8 cellular contexts compared by ENCODE assay signal in the genomic region with DNA sequence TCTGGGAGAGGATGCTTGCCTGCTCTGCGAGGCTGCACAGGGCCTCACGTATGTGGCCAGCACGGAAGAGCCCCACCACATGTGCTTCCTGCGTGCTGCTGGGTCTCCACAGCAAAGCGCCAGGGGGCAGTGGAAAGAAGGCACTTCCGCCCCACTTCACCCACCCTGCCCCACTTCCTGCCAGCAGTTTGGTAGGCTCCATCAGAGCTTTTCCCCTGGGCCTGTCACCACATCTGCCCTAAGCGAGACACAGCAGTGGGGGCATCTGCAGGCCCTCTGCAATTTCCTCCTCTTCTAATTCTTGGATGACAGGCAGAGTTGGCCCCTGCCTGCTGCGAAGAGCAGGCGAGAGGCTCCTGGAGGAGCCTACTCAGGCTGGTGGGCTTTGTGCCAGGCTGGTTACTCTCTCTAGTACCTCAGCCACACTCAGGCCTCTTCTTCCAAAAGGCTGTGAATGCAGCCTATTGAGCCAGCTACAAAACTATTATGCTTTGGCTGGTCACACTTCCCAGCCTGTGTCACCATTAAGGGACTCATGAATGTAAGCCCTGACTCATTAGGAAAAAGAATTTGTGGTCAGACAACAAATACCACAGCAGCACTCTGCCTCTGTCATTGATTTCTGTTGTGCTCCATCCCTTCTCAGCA. TPM values are rescaled to one million over a fixed set of nuclear protein-coding genes. Genes with fewer than 3 reads are reported as not detected.
A peak's percentile ranks its signal among the peaks of the same experiment; 100 is the strongest.
DNase-seq lines count a peak whose midpoint lies in the region; ATAC-seq and TF ChIP-seq lines count a peak whose summit lies in the region.

No MANE protein-coding gene starts in this region.

- no peaks in the 10 kb centered on the region for H3K9me3 Mint-ChIP-seq in activated T-cell treated with anti-CD3 and anti-CD28 coated beads, Interleukin-2, amount 50 U/mL, for 24 hours

- H3K36me3 Mint-ChIP-seq in activated T-cell treated with anti-CD3 and anti-CD28 coated beads, Interleukin-2, amount 50 U/mL, for 24 hours (ENCODE audit: low read depth), result no peaks in the 10 kb centered on the region

- no peak for TF ChIP-seq POLR2A in GM18505 (IDR thresholded peaks at IDR 0.05; ENCODE audit: borderline replicate concordance, extremely low read depth, insufficient read depth, insufficient read length)

- peak overlapping the region; percentile 97 for H3K27ac Mint-ChIP-seq in activated T-cell treated with anti-CD3 and anti-CD28 coated beads, Interleukin-2, amount 50 U/mL, for 24 hours

- H3K27me3 Mint-ChIP-seq in activated T-cell treated with anti-CD3 and anti-CD28 coated beads, Interleukin-2, amount 50 U/mL, for 24 hours, result no peaks in the 10 kb centered on the region

- DNase-seq in NK-92 (lab: John Stamatoyannopoulos, UW; ENCODE audit: unreplicated experiment), result peak; percentile 39
- DNase-seq in activated T-cell treated with anti-CD3 and anti-CD28 coated beads, Interleukin-2, amount 50 U/mL, for 24 hours, result peak; percentile 83
- peak; percentile 43 to 63 for DNase-seq in left colon
- DNase-seq in stimulated activated CD8-positive, alpha-beta memory T cell treated with anti-CD3 and anti-CD28 coated beads, Interleukin-7, amount 100 ng/mL, for 1 hour (ENCODE audit: low read depth in 2 of 2), result peak; percentile 66 to 67
- no peak for DNase-seq in hepatic stellate cell (ENCODE audit: low spot score)
- no peak for DNase-seq in middle frontal gyrus (ENCODE audit: extremely low spot score, low spot score)

- H3K4me3 Mint-ChIP-seq in activated T-cell treated with anti-CD3 and anti-CD28 coated beads, Interleukin-2, amount 50 U/mL, for 24 hours, result peak overlapping the region; percentile 61

- intact Hi-C loops in left colon (cut with DNase I, micrococcal nuclease), result no loop called here

- ATAC-seq in GM18505 (IDR thresholded peaks at IDR 0.05; ENCODE audit: unreplicated experiment) (peak; percentile 77), HG02623 (IDR thresholded peaks at IDR 0.05; ENCODE audit: unreplicated experiment) (peak; percentile 69), left colon (peak; percentile 54)

- peaks cover 61% of the 10 kb centered on the region for H3K4me1 Mint-ChIP-seq in activated T-cell treated with anti-CD3 and anti-CD28 coated beads, Interleukin-2, amount 50 U/mL, for 24 hours (ENCODE audit: low read depth)

RNA-seq across cellular contexts. Expression of gene CD244, which starts 25.0 kb away (rescaled TPM):
- total RNA-seq in left colon, result under 1 TPM; 0.37 to 0.87 TPM

RNA-seq across cellular contexts. Expression of gene LY9, which starts 41.7 kb away (rescaled TPM):
- 1 to 10 TPM in 1 of 2 donors, under 1 TPM in 1; 0.67 to 2.6 TPM for total RNA-seq in left colon

RNA-seq across cellular contexts. Expression of gene ITLN1, which starts 47.3 kb away (rescaled TPM):
- total RNA-seq in left colon, result 100 to 1,000 TPM; 268 to 512 TPM

Comparison
In these comparisons a context has a peak if more than half of its experiments do, and no peak if none do; other contexts are left out.
1. DNase-seq: peak in NK-92 (single experiment), activated T-cell treated with anti-CD3 and anti-CD28 coated beads, Interleukin-2, amount 50 U/mL, for 24 hours (single experiment), left colon (2 of 2) and stimulated activated CD8-positive, alpha-beta memory T cell treated with anti-CD3 and anti-CD28 coated beads, Interleukin-7, amount 100 ng/mL, for 1 hour (2 of 2); none in hepatic stellate cell (single experiment) and middle frontal gyrus (single experiment).
2. Peak in every context shown above with its lines, with median percentiles within 50 percentile points of each other: ATAC-seq.